Comparison of ENCODE assay signal across 24 cellular contexts in genomic region chr12:25376392-25376791, GRCh38.
DNase-seq lines count a peak whose midpoint lies in the region; ATAC-seq and FAIRE-seq lines count a peak whose summit lies in the region.
"Had no signal": no experiment of that assay in that cellular context is flagged by ENCODE, and none has a peak within 500 bp of the region (broad histone marks: within the 10 kb centered on the region; RNA-seq: fewer than 3 reads in every experiment).

No MANE protein-coding gene starts in this region.

- no peaks in the 10 kb centered on the region for H3K9me3 ChIP-seq in small intestine (ENCODE audit: control insufficient read depth, low read depth)
- H3K9me3 ChIP-seq: gastrocnemius medialis, upper lobe of left lung had no signal

- POLR2A ChIA-PET in activated CD4-positive, alpha-beta memory T cell treated with anti-CD3 and anti-CD28 coated beads, Interleukin-2, amount 10 ng/mL, durations not matched to agents 7 days and 5 days (lab: Charles Lee), result interaction anchor here (4.4 kb wide), 1 partner anchor 9 kb away, joined by 31 read pairs; no protein-coding TSS in a partner anchor

- no peak overlapping the region for H3K27ac ChIP-seq in small intestine (ENCODE audit: low read depth in 1 of 2, low read length in 1 of 2)
- H3K27ac ChIP-seq: gastrocnemius medialis, parathyroid adenoma, upper lobe of left lung had no signal

- no peak for ATAC-seq in stimulated activated naive CD8-positive, alpha-beta T cell treated with anti-CD3 and anti-CD28 coated beads, Interleukin-15, Interleukin-2, amounts not matched to agents 100 U/mL and 50 U/mL, for 24 hours
- ATAC-seq: esophagus mucosa, gastrocnemius medialis, left ventricle myocardium superior, right cardiac atrium had no signal

- no peaks in the 10 kb centered on the region for H3K27me3 ChIP-seq in small intestine (ENCODE audit: control insufficient read depth in 2 of 2, insufficient read depth in 2 of 2, low read length in 2 of 2)
- H3K27me3 ChIP-seq: gastrocnemius medialis, upper lobe of left lung had no signal

- H3K27ac Mint-ChIP-seq in stimulated activated naive CD8-positive, alpha-beta T cell treated with anti-CD3 and anti-CD28 coated beads, Interleukin-15, Interleukin-2, amounts not matched to agents 100 ng/mL and 50 ng/mL, for 24 hours, result no peak overlapping the region
- H3K27ac Mint-ChIP-seq in activated CD4-positive, alpha-beta memory T cell treated with anti-CD3 and anti-CD28 coated beads, Interleukin-2, amount 10 ng/mL, durations not matched to agents 7 days and 5 days, result peak overlapping the region; percentile 55
- H3K27ac Mint-ChIP-seq: B cell, brain, nephron progenitor cell had no signal

- H3K36me3 Mint-ChIP-seq in stimulated activated naive CD8-positive, alpha-beta T cell treated with anti-CD3 and anti-CD28 coated beads, Interleukin-15, Interleukin-2, amounts not matched to agents 100 ng/mL and 50 ng/mL, for 24 hours (ENCODE audit: low read depth), result no peaks in the 10 kb centered on the region
- peaks cover 4% of the 10 kb centered on the region for H3K36me3 Mint-ChIP-seq in activated CD4-positive, alpha-beta memory T cell treated with anti-CD3 and anti-CD28 coated beads, Interleukin-2, amount 10 ng/mL, durations not matched to agents 7 days and 5 days (ENCODE audit: low read depth)
- H3K36me3 Mint-ChIP-seq: brain had no signal

- DNase-seq in SIG-M5 treated with dmso at 0.1 percent for 504 hours (lab: John Stamatoyannopoulos, UW; ENCODE audit: unreplicated experiment) (peak; percentile 37), SIG-M5 (lab: John Stamatoyannopoulos, UW) (no peak), small intestine (no peak)
- no peak for DNase-seq in stimulated activated naive CD8-positive, alpha-beta T cell treated with anti-CD3 and anti-CD28 coated beads, Interleukin-15, Interleukin-2, amounts not matched to agents 100 U/mL and 50 U/mL, for 24 hours
- no peak for DNase-seq in activated CD4-positive, alpha-beta memory T cell treated with anti-CD3 and anti-CD28 coated beads, Interleukin-2, amount 10 ng/mL, durations not matched to agents 7 days and 5 days
- no peak for DNase-seq in stimulated activated CD4-positive, alpha-beta T cell treated with anti-CD3 and anti-CD28 coated beads, Interleukin-4, amount 100 ng/mL, for 24 hours
- no peak for DNase-seq in stimulated activated CD4-positive, alpha-beta T cell treated with anti-CD3 and anti-CD28 coated beads, Interleukin-12 subunit alpha, Interleukin-12 subunit beta, amount 100 ng/mL, for 4 hours
- DNase-seq: activated CD4-positive, alpha-beta T cell treated with anti-CD3 and anti-CD28 coated beads, Interleukin-2, amount 50 U/mL, for 1 hour; effector memory CD8-positive, alpha-beta T cell; gastrocnemius medialis; GOT3; hypothalamus; left ventricle myocardium superior; NCI-H1417 treated with DMSO at 0.1 percent for 48 hours; NCI-H2107; nephron progenitor cell; right cardiac atrium; upper lobe of left lung had no signal

- H3K9me3 Mint-ChIP-seq in stimulated activated naive CD8-positive, alpha-beta T cell treated with anti-CD3 and anti-CD28 coated beads, Interleukin-15, Interleukin-2, amounts not matched to agents 100 ng/mL and 50 ng/mL, for 24 hours, result no peaks in the 10 kb centered on the region
- H3K9me3 Mint-ChIP-seq in activated CD4-positive, alpha-beta memory T cell treated with anti-CD3 and anti-CD28 coated beads, Interleukin-2, amount 10 ng/mL, durations not matched to agents 7 days and 5 days, result no peaks in the 10 kb centered on the region
- H3K9me3 Mint-ChIP-seq: brain; effector memory CD8-positive, alpha-beta T cell; nephron progenitor cell had no signal

- no peaks in the 10 kb centered on the region for H3K27me3 Mint-ChIP-seq in stimulated activated naive CD8-positive, alpha-beta T cell treated with anti-CD3 and anti-CD28 coated beads, Interleukin-15, Interleukin-2, amounts not matched to agents 100 ng/mL and 50 ng/mL, for 24 hours
- H3K27me3 Mint-ChIP-seq in activated CD4-positive, alpha-beta memory T cell treated with anti-CD3 and anti-CD28 coated beads, Interleukin-2, amount 10 ng/mL, durations not matched to agents 7 days and 5 days, result no peaks in the 10 kb centered on the region
- H3K27me3 Mint-ChIP-seq: B cell; brain; effector memory CD8-positive, alpha-beta T cell had no signal

- H3K4me3 ChIP-seq in small intestine (ENCODE audit: low read depth in 1 of 2, low read length in 2 of 2), result no peak overlapping the region
- H3K4me3 ChIP-seq: gastrocnemius medialis, upper lobe of left lung had no signal

- no peaks in the 10 kb centered on the region for H3K4me1 ChIP-seq in small intestine (ENCODE audit: control insufficient read depth in 2 of 2, insufficient read depth in 1 of 2, low read depth in 1 of 2, low read length in 1 of 2)
- H3K4me1 ChIP-seq: gastrocnemius medialis, parathyroid adenoma had no signal

- peaks cover 60% of the 10 kb centered on the region for H3K4me1 Mint-ChIP-seq in stimulated activated naive CD8-positive, alpha-beta T cell treated with anti-CD3 and anti-CD28 coated beads, Interleukin-15, Interleukin-2, amounts not matched to agents 100 ng/mL and 50 ng/mL, for 24 hours (ENCODE audit: low read depth)
- peaks cover 52% of the 10 kb centered on the region for H3K4me1 Mint-ChIP-seq in activated CD4-positive, alpha-beta memory T cell treated with anti-CD3 and anti-CD28 coated beads, Interleukin-2, amount 10 ng/mL, durations not matched to agents 7 days and 5 days

- FAIRE-seq in small intestine (lab: Jason Lieb, UNC), result no peak
- FAIRE-seq: A204.1 had no signal

- WGBS in small intestine, 3 donors, result 17 to 75% (median 65%) methylated on average over 1 of the region's 1 CpG

- H3K36me3 ChIP-seq in small intestine (ENCODE audit: control insufficient read depth in 2 of 2, insufficient read depth in 2 of 2, low read length in 2 of 2), result no peaks in the 10 kb centered on the region
- H3K36me3 ChIP-seq: gastrocnemius medialis, upper lobe of left lung had no signal

- H3K4me3 Mint-ChIP-seq in stimulated activated naive CD8-positive, alpha-beta T cell treated with anti-CD3 and anti-CD28 coated beads, Interleukin-15, Interleukin-2, amounts not matched to agents 100 ng/mL and 50 ng/mL, for 24 hours, result peak overlapping the region; percentile 39
- H3K4me3 Mint-ChIP-seq in activated CD4-positive, alpha-beta memory T cell treated with anti-CD3 and anti-CD28 coated beads, Interleukin-2, amount 10 ng/mL, durations not matched to agents 7 days and 5 days, result no peak overlapping the region
- H3K4me3 Mint-ChIP-seq: B cell, brain, nephron progenitor cell had no signal

- CTCF ChIA-PET in activated CD4-positive, alpha-beta memory T cell treated with anti-CD3 and anti-CD28 coated beads, Interleukin-2, amount 10 ng/mL, durations not matched to agents 7 days and 5 days (lab: Charles Lee), result no interaction called here
